Comparison of ENCODE assay signal across 14 cellular contexts in genomic region chr11:5922749-5923426, GRCh38. TPM values are rescaled to one million over a fixed set of nuclear protein-coding genes. Genes with fewer than 3 reads are reported as not detected.
DNase-seq lines count a peak whose midpoint lies in the region; ATAC-seq lines count a peak whose summit lies in the region.
"Had no signal": no experiment of that assay in that cellular context is flagged by ENCODE, and none has a peak within 500 bp of the region (broad histone marks: within the 10 kb centered on the region; RNA-seq: fewer than 3 reads in every experiment).

No MANE protein-coding gene starts in this region.

- peaks cover 0 to 4% (median 0%) of the 10 kb centered on the region in 3 donors for H3K36me3 Mint-ChIP-seq in CD8-positive, alpha-beta memory T cell
- H3K36me3 Mint-ChIP-seq: activated naive CD8-positive, alpha-beta T cell had no signal

- POLR2A ChIA-PET in CD8-positive, alpha-beta memory T cell (lab: Charles Lee) = no interaction called here

- no peaks in the 10 kb centered on the region for H3K9me3 ChIP-seq in CD8-positive, alpha-beta memory T cell (ENCODE audit: low read length)
- H3K9me3 ChIP-seq: neutrophil had no signal

- H3K36me3 ChIP-seq in CD8-positive, alpha-beta memory T cell (ENCODE audit: insufficient read depth, low read length) = no peaks in the 10 kb centered on the region
- H3K36me3 ChIP-seq: neutrophil had no signal

- H3K4me3 Mint-ChIP-seq in CD8-positive, alpha-beta memory T cell = no peak overlapping the region
- H3K4me3 Mint-ChIP-seq: activated naive CD8-positive, alpha-beta T cell; stimulated activated naive CD8-positive, alpha-beta T cell treated with anti-CD3 and anti-CD28 coated beads, Interleukin-15, Interleukin-2, amounts not matched to agents 100 ng/mL and 50 ng/mL, for 24 hours had no signal

- no peak overlapping the region for H3K4me3 ChIP-seq in CD8-positive, alpha-beta memory T cell (ENCODE audit: low read length)
- H3K4me3 ChIP-seq: PC-9 had no signal

- no peaks in the 10 kb centered on the region for H3K4me1 Mint-ChIP-seq in CD8-positive, alpha-beta memory T cell

- H3K27me3 ChIP-seq in CD8-positive, alpha-beta memory T cell (ENCODE audit: insufficient read depth, low read length, poor library complexity, severe bottlenecking) = no peaks in the 10 kb centered on the region
- H3K27me3 ChIP-seq: neutrophil had no signal

- peak; percentile 21 to 24 for DNase-seq in activated T-cell treated with anti-CD3 and anti-CD28 coated beads, Interleukin-2, amount 50 U/mL, for 48 hours
- no peak for DNase-seq in activated T-cell treated with anti-CD3 and anti-CD28 coated beads, Interleukin-2, amount 50 U/mL, for 1 hour
- DNase-seq in NCI-H226 = peak; percentile 16
- peak; percentile 51 for DNase-seq in stimulated activated CD4-positive, alpha-beta T cell treated with anti-CD3 and anti-CD28 coated beads, Interleukin-1b, Interleukin-23, amount 100 ng/mL, for 48 hours
- DNase-seq in NCI-H526 treated with DMSO at 0.1 percent for 48 hours (lab: John Stamatoyannopoulos, UW) = no peak
- no peak for DNase-seq in CD8-positive, alpha-beta memory T cell
- DNase-seq: PC-9 had no signal

- H3K9me3 Mint-ChIP-seq in CD8-positive, alpha-beta memory T cell = peaks cover 0 to 11% (median 8%) of the 10 kb centered on the region in 5 donors

- CTCF ChIA-PET in CD8-positive, alpha-beta memory T cell (lab: Charles Lee) = no interaction called here

- no peaks in the 10 kb centered on the region for H3K4me1 ChIP-seq in CD8-positive, alpha-beta memory T cell (ENCODE audit: insufficient read depth, low read length)

- ATAC-seq in HG02763 (IDR thresholded peaks at IDR 0.05; ENCODE audit: unreplicated experiment) (peak; percentile 73), HG03280 (IDR thresholded peaks at IDR 0.05; ENCODE audit: unreplicated experiment) (no peak)

- H3K27ac ChIP-seq in CD8-positive, alpha-beta memory T cell (ENCODE audit: low read depth, low read length) = no peak overlapping the region
- H3K27ac ChIP-seq: neutrophil, PC-9 had no signal

- no peak overlapping the region for H3K27ac Mint-ChIP-seq in CD8-positive, alpha-beta memory T cell
- H3K27ac Mint-ChIP-seq: activated naive CD8-positive, alpha-beta T cell; stimulated activated naive CD8-positive, alpha-beta T cell treated with anti-CD3 and anti-CD28 coated beads, Interleukin-15, Interleukin-2, amounts not matched to agents 100 ng/mL and 50 ng/mL, for 24 hours had no signal

- peaks cover 0 to 2% of the 10 kb centered on the region in 2 donors for H3K27me3 Mint-ChIP-seq in CD8-positive, alpha-beta memory T cell
- H3K27me3 Mint-ChIP-seq: activated naive CD8-positive, alpha-beta T cell had no signal

RNA-seq across cellular contexts. Expression of gene OR56A3, which starts 19.2 kb away (rescaled TPM):
- total RNA-seq in CD8-positive, alpha-beta memory T cell = not detected
- polyA plus RNA-seq in CD8-positive, alpha-beta memory T cell = not detected
- total RNA-seq: fibroblast of villous mesenchyme, PC-9 had no signal
- polyA plus RNA-seq: BJ had no signal

RNA-seq across cellular contexts. Expression of gene OR52E5, which starts 29.9 kb away (rescaled TPM):
- total RNA-seq in CD8-positive, alpha-beta memory T cell = not detected
- not detected for polyA plus RNA-seq in CD8-positive, alpha-beta memory T cell
- total RNA-seq: fibroblast of villous mesenchyme, PC-9 had no signal
- polyA plus RNA-seq: BJ had no signal

RNA-seq across cellular contexts. Expression of gene OR52E4, which starts 42.5 kb away (rescaled TPM):
- total RNA-seq in CD8-positive, alpha-beta memory T cell = not detected
- polyA plus RNA-seq in CD8-positive, alpha-beta memory T cell = not detected
- total RNA-seq: fibroblast of villous mesenchyme, PC-9 had no signal
- polyA plus RNA-seq: BJ had no signal

RNA-seq across cellular contexts. Expression of gene OR56A5, which starts 45.4 kb away (rescaled TPM):
- total RNA-seq in CD8-positive, alpha-beta memory T cell = not detected
- polyA plus RNA-seq in CD8-positive, alpha-beta memory T cell = not detected
- total RNA-seq: fibroblast of villous mesenchyme, PC-9 had no signal
- polyA plus RNA-seq: BJ had no signal

Comparison
In these comparisons a context has a peak if more than half of its experiments do, and no peak if none do; other contexts are left out.
1. DNase-seq: peak in activated T-cell treated with anti-CD3 and anti-CD28 coated beads, Interleukin-2, amount 50 U/mL, for 48 hours (2 of 2), NCI-H226 (single experiment) and stimulated activated CD4-positive, alpha-beta T cell treated with anti-CD3 and anti-CD28 coated beads, Interleukin-1b, Interleukin-23, amount 100 ng/mL, for 48 hours (single experiment); none in activated T-cell treated with anti-CD3 and anti-CD28 coated beads, Interleukin-2, amount 50 U/mL, for 1 hour (single experiment), NCI-H526 treated with DMSO at 0.1 percent for 48 hours (single experiment) and CD8-positive, alpha-beta memory T cell (0 of 5).